In the genomic region with DNA sequence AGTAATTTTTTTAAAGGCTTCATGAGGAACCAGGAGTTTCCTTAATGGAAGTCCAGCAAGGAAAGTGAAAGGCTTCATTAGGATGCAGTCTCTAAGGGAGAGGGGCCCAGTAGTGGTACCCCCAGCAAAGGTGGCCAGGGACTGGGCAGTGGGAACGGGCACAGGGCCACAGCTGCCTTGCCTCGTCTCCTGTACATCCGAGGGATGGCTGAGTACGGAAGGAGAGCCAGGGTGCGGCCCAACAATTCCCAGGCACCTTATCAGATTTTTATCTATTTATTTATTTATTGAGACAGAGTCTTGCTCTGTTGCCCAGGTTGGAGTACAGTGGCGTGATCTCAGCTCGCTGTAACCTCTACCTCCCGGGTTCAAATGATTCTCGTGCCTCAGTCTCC, we compare ENCODE assay signal across 17 cellular contexts. TPM values are rescaled to one million over a fixed set of nuclear protein-coding genes. Genes with fewer than 3 reads are reported as not detected.
A peak's percentile ranks its signal among the peaks of the same experiment; 100 is the strongest.
DNase-seq lines count a peak whose midpoint lies in the region; ATAC-seq, FAIRE-seq and TF ChIP-seq lines count a peak whose summit lies in the region.
"Had no signal": no experiment of that assay in that cellular context is flagged by ENCODE, and none has a peak within 500 bp of the region (broad histone marks: within the 10 kb centered on the region; RNA-seq: fewer than 3 reads in every experiment).

No MANE protein-coding gene starts in this region.

- TF ChIP-seq CTCF in dorsolateral prefrontal cortex (IDR thresholded peaks at IDR 0.05 in 54 of 56, conservative IDR thresholded peaks at IDR 0.05 in 2 of 56; ENCODE audit: low read depth in 1 of 56, partially characterized antibody in 56 of 56) (no peak), lower lobe of right lung (IDR thresholded peaks at IDR 0.05) (no peak), gastrocnemius medialis (IDR thresholded peaks at IDR 0.05 in 4 of 5, conservative IDR thresholded peaks at IDR 0.05 in 1 of 5) (no peak)

- H3K4me1 ChIP-seq in lower lobe of right lung (peaks cover 32% of the 10 kb centered on the region), gastrocnemius medialis (peaks cover 11 to 17% of the 10 kb centered on the region in 2 donors)
- H3K4me1 ChIP-seq: BE2C had no signal

- no peak for FAIRE-seq in frontal cortex (lab: Jason Lieb, UNC)

- H3K4me3 Mint-ChIP-seq in activated T-cell treated with anti-CD3 and anti-CD28 coated beads, Interleukin-2, amount 50 U/mL, for 24 hours: no peak overlapping the region
- H3K4me3 Mint-ChIP-seq in activated T-cell treated with anti-CD3 and anti-CD28 coated beads, Interleukin-2, amount 50 U/mL, for 4 hours: no peak overlapping the region
- H3K4me3 Mint-ChIP-seq: CD4-positive, alpha-beta T cell; H9 had no signal

- H3K9me3 Mint-ChIP-seq in activated T-cell treated with anti-CD3 and anti-CD28 coated beads, Interleukin-2, amount 50 U/mL, for 24 hours: no peaks in the 10 kb centered on the region
- H3K9me3 Mint-ChIP-seq in activated T-cell treated with anti-CD3 and anti-CD28 coated beads, Interleukin-2, amount 50 U/mL, for 4 hours: no peaks in the 10 kb centered on the region
- H3K9me3 Mint-ChIP-seq: CD4-positive, alpha-beta T cell; H9 had no signal

- H3K9me3 ChIP-seq in lower lobe of right lung (no peaks in the 10 kb centered on the region), gastrocnemius medialis (no peaks in the 10 kb centered on the region)
- H3K9me3 ChIP-seq: BE2C had no signal

- no peak for TF ChIP-seq POLR2A in gastrocnemius medialis (IDR thresholded peaks at IDR 0.05)

- H3K36me3 ChIP-seq in lower lobe of right lung (no peaks in the 10 kb centered on the region), gastrocnemius medialis (no peaks in the 10 kb centered on the region)
- H3K36me3 ChIP-seq: BE2C had no signal

- no peaks in the 10 kb centered on the region for H3K4me1 Mint-ChIP-seq in activated T-cell treated with anti-CD3 and anti-CD28 coated beads, Interleukin-2, amount 50 U/mL, for 24 hours (ENCODE audit: low read depth)
- H3K4me1 Mint-ChIP-seq in activated T-cell treated with anti-CD3 and anti-CD28 coated beads, Interleukin-2, amount 50 U/mL, for 4 hours (ENCODE audit: low read depth): peaks cover 3% of the 10 kb centered on the region

- H3K27ac ChIP-seq in dorsolateral prefrontal cortex: peak overlapping the region in 30 of 59 donors; percentile 10 to 75 (median 60)
- H3K27ac ChIP-seq in lower lobe of right lung: peak overlapping the region; percentile 62
- peak overlapping the region; percentile 50 to 69 (median 58) for H3K27ac ChIP-seq in gastrocnemius medialis
- H3K27ac ChIP-seq: 22Rv1 had no signal

- H3K36me3 Mint-ChIP-seq in activated T-cell treated with anti-CD3 and anti-CD28 coated beads, Interleukin-2, amount 50 U/mL, for 24 hours (ENCODE audit: low read depth): no peaks in the 10 kb centered on the region
- H3K36me3 Mint-ChIP-seq in activated T-cell treated with anti-CD3 and anti-CD28 coated beads, Interleukin-2, amount 50 U/mL, for 4 hours (ENCODE audit: insufficient read depth): no peaks in the 10 kb centered on the region

- no peak for ATAC-seq in activated T-cell treated with anti-CD3 and anti-CD28 coated beads, Interleukin-2, amount 50 U/mL, for 4 hours
- no peak for ATAC-seq in lower lobe of right lung
- ATAC-seq in gastrocnemius medialis: no peak

- H3K27ac Mint-ChIP-seq in activated T-cell treated with anti-CD3 and anti-CD28 coated beads, Interleukin-2, amount 50 U/mL, for 24 hours: no peak overlapping the region
- H3K27ac Mint-ChIP-seq: CD4-positive, alpha-beta T cell; H9 had no signal

- intact Hi-C loops in dorsolateral prefrontal cortex (cut with DNase I): no loop called here
- intact Hi-C loops in lower lobe of right lung (cut with DNase I): no loop called here
- intact Hi-C loops in gastrocnemius medialis (cut with DNase I; ENCODE audit: low total_unique reads): no loop called here

- no peaks in the 10 kb centered on the region for H3K27me3 ChIP-seq in dorsolateral prefrontal cortex
- H3K27me3 ChIP-seq in lower lobe of right lung (ENCODE audit: low read depth): no peaks in the 10 kb centered on the region
- H3K27me3 ChIP-seq in gastrocnemius medialis: no peaks in the 10 kb centered on the region
- H3K27me3 ChIP-seq: BE2C had no signal

- DNase-seq in activated T-cell treated with anti-CD3 and anti-CD28 coated beads, Interleukin-2, amount 50 U/mL, for 24 hours: peak; percentile 20
- DNase-seq in activated T-cell treated with anti-CD3 and anti-CD28 coated beads, Interleukin-2, amount 50 U/mL, for 4 hours: no peak
- DNase-seq in dorsolateral prefrontal cortex (no peak), lower lobe of right lung (no peak), gastrocnemius medialis (peak in 1 of 2 donors; percentile 13), frontal cortex (ENCODE audit: low spot score in 2 of 2) (no peak), H4 (ENCODE audit: low spot score) (no peak), NOMO-1 (lab: John Stamatoyannopoulos, UW; ENCODE audit: unreplicated experiment in 2 of 2) (no peak)
- DNase-seq: BE2C; CD4-positive, alpha-beta T cell; DMS53; H9; NCI-H1048; NCI-H2081; NCI-H510A; NCI-H82 had no signal

- H3K4me3 ChIP-seq in dorsolateral prefrontal cortex (no peak overlapping the region), lower lobe of right lung (no peak overlapping the region), gastrocnemius medialis (no peak overlapping the region)

- in situ Hi-C loops in gastrocnemius medialis (cut with MboI; ENCODE audit: low sequenced_read_pairs in 4 of 4): no loop called here

- no peaks in the 10 kb centered on the region for H3K27me3 Mint-ChIP-seq in activated T-cell treated with anti-CD3 and anti-CD28 coated beads, Interleukin-2, amount 50 U/mL, for 24 hours
- H3K27me3 Mint-ChIP-seq in activated T-cell treated with anti-CD3 and anti-CD28 coated beads, Interleukin-2, amount 50 U/mL, for 4 hours (ENCODE audit: low read depth): peaks cover 3% of the 10 kb centered on the region
- H3K27me3 Mint-ChIP-seq: CD4-positive, alpha-beta T cell had no signal

RNA-seq across cellular contexts. Expression of a gene that starts 14.5 kb away (rescaled TPM):
- total RNA-seq in activated T-cell treated with anti-CD3 and anti-CD28 coated beads, Interleukin-2, amount 50 U/mL, for 4 hours: under 1 TPM; 0.05 to 0.24 (median 0.08) TPM
- total RNA-seq in dorsolateral prefrontal cortex (10 to 100 TPM in 36 of 120 experiments, 1 to 10 TPM in 84; 1.6 to 23.6 (median 7.0) TPM), lower lobe of right lung (23.6 TPM), gastrocnemius medialis (10 to 100 TPM in 3 of 4 donors, 1 to 10 TPM in 1; 3.8 to 20.3 (median 13.1) TPM), frontal cortex (4.1 TPM)
- total RNA-seq in H4 (2014; rRNA removed; shearing (Covaris generic)): 0.29 TPM in 1 of 2 replicates, not detected in the other

RNA-seq across cellular contexts. Expression of a gene that starts 20.0 kb away (rescaled TPM):
- 1 to 10 TPM; 3.6 to 5.0 (median 4.8) TPM for total RNA-seq in activated T-cell treated with anti-CD3 and anti-CD28 coated beads, Interleukin-2, amount 50 U/mL, for 4 hours
- 10 to 100 TPM in 104 of 120 experiments, 1 to 10 TPM in 16; 5.3 to 27.0 (median 14.3) TPM for total RNA-seq in dorsolateral prefrontal cortex
- total RNA-seq in lower lobe of right lung: 7.7 TPM
- total RNA-seq in gastrocnemius medialis: 10 to 100 TPM in 1 of 4 donors, 1 to 10 TPM in 3; 3.1 to 11.4 (median 6.8) TPM
- total RNA-seq in frontal cortex: 7.3 TPM
- total RNA-seq in H4 (2014; rRNA removed; shearing (Covaris generic)): 3.3 and 3.4 TPM in 2 replicates

RNA-seq across cellular contexts. Expression of a gene that starts 20.6 kb away (rescaled TPM):
- 100 to 1,000 TPM; 117 to 130 (median 127) TPM for total RNA-seq in activated T-cell treated with anti-CD3 and anti-CD28 coated beads, Interleukin-2, amount 50 U/mL, for 4 hours
- total RNA-seq in dorsolateral prefrontal cortex: 100 to 1,000 TPM in 117 of 120 experiments, 10 to 100 TPM in 3; 79.2 to 188 (median 136) TPM
- 61.9 TPM for total RNA-seq in lower lobe of right lung
- 10 to 100 TPM; 69.8 to 88.2 (median 76.5) TPM for total RNA-seq in gastrocnemius medialis
- 115 TPM for total RNA-seq in frontal cortex
- total RNA-seq in H4 (2014; rRNA removed; shearing (Covaris generic)): 31.3 and 39.9 TPM in 2 replicates

RNA-seq across cellular contexts. Expression of a gene that starts 23.4 kb away (rescaled TPM):
- total RNA-seq in activated T-cell treated with anti-CD3 and anti-CD28 coated beads, Interleukin-2, amount 50 U/mL, for 4 hours: 1 to 10 TPM in 2 of 3 donors, under 1 TPM in 1; 0.46 to 1.4 (median 1.1) TPM
- 1 to 10 TPM in 33 of 120 experiments, under 1 TPM in 16, not detected in 71; 0.62 to 2.9 (median 1.2) TPM for total RNA-seq in dorsolateral prefrontal cortex
- 44.0 TPM for total RNA-seq in lower lobe of right lung
- total RNA-seq in gastrocnemius medialis: over 10,000 TPM in 1 of 4 donors, 1,000 to 10,000 TPM in 3; 5,017 to 11,453 (median 7,253) TPM
- 0.41 TPM for total RNA-seq in frontal cortex
- 1.3 TPM in 1 of 2 replicates, not detected in the other for total RNA-seq in H4 (2014; rRNA removed; shearing (Covaris generic))

RNA-seq across cellular contexts. Expression of a gene that starts 25.0 kb away (rescaled TPM):
- 10 to 100 TPM; 60.2 to 69.1 (median 67.9) TPM for total RNA-seq in activated T-cell treated with anti-CD3 and anti-CD28 coated beads, Interleukin-2, amount 50 U/mL, for 4 hours
- total RNA-seq in dorsolateral prefrontal cortex (100 to 1,000 TPM; 146 to 372 (median 259) TPM), lower lobe of right lung (90.2 TPM), gastrocnemius medialis (10 to 100 TPM; 19.2 to 38.3 (median 25.0) TPM), frontal cortex (58.7 TPM)
- total RNA-seq in H4 (2014; rRNA removed; shearing (Covaris generic)): 7.5 and 13.7 TPM in 2 replicates
